In the genomic region with DNA sequence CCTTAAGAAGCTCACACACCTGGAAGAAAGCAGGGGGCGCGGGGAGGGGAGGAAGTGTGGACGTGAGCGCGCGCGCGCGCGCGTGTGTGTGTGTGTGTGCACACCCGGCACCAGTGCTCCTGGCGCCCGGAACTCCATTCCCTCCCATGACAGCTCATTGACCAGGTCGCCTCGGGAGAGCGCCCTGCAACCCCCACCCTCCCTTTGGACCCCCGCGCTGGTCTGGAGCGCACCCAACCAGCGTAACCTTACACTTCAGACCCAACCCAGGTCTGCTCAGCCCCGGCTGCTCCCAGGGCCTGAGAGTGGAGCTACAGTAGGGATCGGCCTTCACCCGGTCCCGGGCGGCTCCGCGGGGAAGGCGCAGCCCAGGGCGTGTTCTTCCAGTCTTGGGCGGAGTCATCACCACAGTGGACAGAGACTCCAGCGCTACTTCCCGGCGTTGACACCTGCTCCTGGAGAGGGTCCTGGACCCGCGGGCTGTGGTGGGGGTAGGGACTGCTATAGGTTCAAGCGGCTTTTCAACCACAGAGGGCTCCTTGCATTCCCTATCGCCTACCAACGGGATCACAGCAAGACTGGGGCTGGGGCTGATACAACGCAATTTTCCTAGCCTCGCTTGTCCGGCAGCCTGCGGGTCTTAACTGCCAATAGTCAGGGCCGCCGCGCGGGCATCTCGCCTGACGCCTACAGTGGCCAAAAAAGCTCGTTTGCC, we compare ENCODE assay signal across 9 cellular contexts. TPM values are rescaled to one million over a fixed set of nuclear protein-coding genes. Genes with fewer than 3 reads are reported as not detected.
DNase-seq lines count a peak whose midpoint lies in the region; ATAC-seq, FAIRE-seq and TF ChIP-seq lines count a peak whose summit lies in the region.
"Had no signal": no experiment of that assay in that cellular context is flagged by ENCODE, and none has a peak within 500 bp of the region (broad histone marks: within the 10 kb centered on the region; RNA-seq: fewer than 3 reads in every experiment).

No MANE protein-coding gene starts in this region.

- FAIRE-seq in bronchial epithelial cell (lab: Jason Lieb, UNC), result no peak
- FAIRE-seq: G401.6 had no signal

- 2% methylated on average over 21 of the region's 50 CpGs for WGBS in right lobe of liver (ENCODE audit: insufficient coverage, low coverage, low lambda C conversion rate, missing lambda C conversion rate)
- 0 to 9% methylated on average over 6 to 50 of the region's 50 CpGs for WGBS in testis, 2 donors

- H3K4me1 ChIP-seq in right lobe of liver, result peaks cover 0 to 22% (median 0%) of the 10 kb centered on the region in 4 donors
- H3K4me1 ChIP-seq in testis, result peaks cover 3% of the 10 kb centered on the region

- H3K27me3 ChIP-seq in bronchial epithelial cell (ENCODE audit: control insufficient read depth, insufficient read depth, low read length) (no peaks in the 10 kb centered on the region), right lobe of liver (no peaks in the 10 kb centered on the region), testis (no peaks in the 10 kb centered on the region)

- DNase-seq in SIG-M5 treated with dmso at 0.1 percent for 504 hours (lab: John Stamatoyannopoulos, UW; ENCODE audit: unreplicated experiment) (peak; percentile 19), SIG-M5 (lab: John Stamatoyannopoulos, UW) (no peak), NCI-H345 (lab: John Stamatoyannopoulos, UW) (peak; percentile 45), bronchial epithelial cell (ENCODE audit: low read depth) (peak; percentile 50), right lobe of liver (peak; percentile 68 to 69 (median 69)), testis (peak; percentile 73)

- ATAC-seq in right lobe of liver (peak; percentile 48 to 64 (median 52)), GM21737 (IDR thresholded peaks at IDR 0.05; ENCODE audit: unreplicated experiment) (no peak), GM19328 (IDR thresholded peaks at IDR 0.05; ENCODE audit: unreplicated experiment) (no peak)

- intact Hi-C loops in right lobe of liver (cut with DNase I), result no loop called here
- intact Hi-C loops in testis (cut with DNase I; ENCODE audit: low total_unique reads), result no loop called here

- H3K36me3 ChIP-seq in bronchial epithelial cell (ENCODE audit: control insufficient read depth, insufficient read depth, low read length), result no peaks in the 10 kb centered on the region
- no peaks in the 10 kb centered on the region for H3K36me3 ChIP-seq in right lobe of liver
- no peaks in the 10 kb centered on the region for H3K36me3 ChIP-seq in testis (ENCODE audit: low read depth, missing control alignments)

- peak; percentile 37 for TF ChIP-seq POLR2A in right lobe of liver (IDR thresholded peaks at IDR 0.05)
- TF ChIP-seq POLR2A in testis (IDR thresholded peaks at IDR 0.05), result no peak

- no peaks in the 10 kb centered on the region for H3K9me3 ChIP-seq in right lobe of liver
- H3K9me3 ChIP-seq in testis, result no peaks in the 10 kb centered on the region

- H3K4me3 ChIP-seq in bronchial epithelial cell (ENCODE audit: low read depth, low read length), result peak overlapping the region; percentile 73
- H3K4me3 ChIP-seq in right lobe of liver, result peak overlapping the region; percentile 56 to 63 (median 62)
- H3K4me3 ChIP-seq in testis, result peak overlapping the region; percentile 62 to 76

- TF ChIP-seq CTCF in bronchial epithelial cell (IDR thresholded peaks at IDR 0.05; ENCODE audit: insufficient read depth, low read length, severe bottlenecking) (no peak), right lobe of liver (IDR thresholded peaks at IDR 0.05) (no peak), testis (IDR thresholded peaks at IDR 0.05) (no peak)

- H3K27ac ChIP-seq in right lobe of liver (peak overlapping the region in 1 of 3 donors; percentile 44), testis (peak overlapping the region in 1 of 2 donors; percentile 10)

RNA-seq across cellular contexts. Expression of gene GALNT18, which starts 1.4 kb away (rescaled TPM):
- 21.4 and 26.1 TPM in 2 replicates for total RNA-seq in bronchial epithelial cell
- 10 to 100 TPM in 3 of 6 experiments, 1 to 10 TPM in 3; 3.7 to 11.4 (median 7.8) TPM for total RNA-seq in right lobe of liver
- total RNA-seq in testis, result 100 to 1,000 TPM in 1 of 2 donors, 10 to 100 TPM in 1; 73.9 to 106 TPM
- polyA plus RNA-seq in testis (ENCODE audit: insufficient read depth, low read depth, low replicate concordance), result 39.2 TPM

Comparison
In these comparisons a context has a peak if more than half of its experiments do, and no peak if none do; other contexts are left out.
1. ATAC-seq: peak in right lobe of liver (4 of 4); none in GM21737 (single experiment) and GM19328 (single experiment).
2. Peak in every context shown above with its lines, with median percentiles within 50 percentile points of each other: H3K4me3 ChIP-seq.